ENCODE assay signal across 17 cellular contexts in genomic region chr21:44458971-44459711, GRCh38. TPM values are rescaled to one million over a fixed set of nuclear protein-coding genes. Genes with fewer than 3 reads are reported as not detected.
DNase-seq lines count a peak whose midpoint lies in the region; ATAC-seq, FAIRE-seq and TF ChIP-seq lines count a peak whose summit lies in the region.
"Had no signal": no experiment of that assay in that cellular context is flagged by ENCODE, and none has a peak within 500 bp of the region (broad histone marks: within the 10 kb centered on the region; RNA-seq: fewer than 3 reads in every experiment).

No MANE protein-coding gene starts in this region.

- H2AFZ ChIP-seq in osteoblast (ENCODE audit: low read length) (no peak overlapping the region), PC-3 (ENCODE audit: low read length) (no peak overlapping the region)

- H4K20me1 ChIP-seq in BLaER1 (no peaks in the 10 kb centered on the region), osteoblast (ENCODE audit: insufficient read depth, low read length) (no peaks in the 10 kb centered on the region), PC-3 (ENCODE audit: low read length) (no peaks in the 10 kb centered on the region)

- H3K4me3 ChIP-seq in BLaER1 (no peak overlapping the region), kidney (ENCODE audit: low read length in 2 of 2) (no peak overlapping the region), osteoblast (ENCODE audit: insufficient read depth, low read length) (no peak overlapping the region), PC-3 (ENCODE audit: low read length) (no peak overlapping the region)

- POLR2A ChIA-PET in PC-3 (lab: Charles Lee; ENCODE audit: unreplicated experiment) = no interaction called here

- H3K36me3 ChIP-seq in BLaER1 (0 out of 2 replicates have a peak, but pooled peaks cover 8% of the 10 kb centered on the region), kidney (ENCODE audit: control insufficient read depth in 1 of 2, insufficient read depth in 2 of 2, low read length in 2 of 2) (no peaks in the 10 kb centered on the region), osteoblast (ENCODE audit: insufficient read depth, low read length) (no peaks in the 10 kb centered on the region), PC-3 (ENCODE audit: low read depth, low read length) (no peaks in the 10 kb centered on the region)

- H3K27ac ChIP-seq in BLaER1 (peak overlapping the region; percentile 42), kidney (ENCODE audit: low read depth in 2 of 2, low read length in 2 of 2) (no peak overlapping the region), osteoblast (ENCODE audit: low read depth, low read length) (no peak overlapping the region), PC-3 (ENCODE audit: low read length) (no peak overlapping the region)
- H3K27ac ChIP-seq: C4-2B, KMS-11 had no signal

- H3K4me1 ChIP-seq in BLaER1 (peaks cover 39% of the 10 kb centered on the region), kidney (ENCODE audit: control insufficient read depth in 1 of 2, insufficient read depth in 1 of 2, low read depth in 1 of 2, low read length in 2 of 2) (no peaks in the 10 kb centered on the region), osteoblast (ENCODE audit: insufficient read depth, low read length) (no peaks in the 10 kb centered on the region), PC-3 (ENCODE audit: insufficient read depth, low read length) (no peaks in the 10 kb centered on the region)

- ATAC-seq in HG03342 (IDR thresholded peaks at IDR 0.05; ENCODE audit: unreplicated experiment) (no peak), PC-3 (no peak)

- H3F3A ChIP-seq in PC-3 (ENCODE audit: low read length, unreplicated experiment) = no peaks in the 10 kb centered on the region

- FAIRE-seq in HTR-8/SVneo (lab: Jason Lieb, UNC) (peak; percentile 70), kidney (lab: Jason Lieb, UNC) (no peak)
- FAIRE-seq: D721Med, GM12891 had no signal

- CTCF ChIA-PET in PC-3 (lab: Charles Lee) = no interaction called here

- H3K27me3 ChIP-seq in BLaER1 (no peaks in the 10 kb centered on the region), osteoblast (ENCODE audit: insufficient read depth, low read length) (no peaks in the 10 kb centered on the region), PC-3 (ENCODE audit: low read length) (no peaks in the 10 kb centered on the region)

- intact Hi-C loops in kidney (cut with DNase I) (no loop called here), PC-3 (cut with micrococcal nuclease) (loop anchor here (10.0 kb wide), 1 partner anchor 124 kb away; the partner anchor contains the start of gene CFAP410)

- H3K9me3 ChIP-seq in BLaER1 = peaks cover 6% of the 10 kb centered on the region
- H3K9me3 ChIP-seq in kidney (ENCODE audit: control insufficient read depth in 1 of 2, low read length in 2 of 2) = peaks cover 0 to 7% of the 10 kb centered on the region in 2 donors
- H3K9me3 ChIP-seq in osteoblast (ENCODE audit: low read depth, low read length) = no peaks in the 10 kb centered on the region
- H3K9me3 ChIP-seq in PC-3 (ENCODE audit: low read length) = no peaks in the 10 kb centered on the region

- DNase-seq in HTR-8/SVneo (ENCODE audit: insufficient read length, low spot score) = no peak
- DNase-seq in kidney = peak; percentile 73
- peak; percentile 79 for DNase-seq in osteoblast (ENCODE audit: insufficient read length, low spot score, missing footprints)
- no peak for DNase-seq in SW 1271 (lab: John Stamatoyannopoulos, UW)
- no peak for DNase-seq in PC-3
- DNase-seq: NCI-H1417, NCI-H187, NCI-H2107, NCI-H510A, NCI-H774 had no signal

- no peaks in the 10 kb centered on the region for H3K9me2 ChIP-seq in PC-3 (replicated peaks; ENCODE audit: low read length)

- H3K4me2 ChIP-seq in BLaER1 (peak overlapping the region; percentile 49), osteoblast (ENCODE audit: insufficient read depth, low read length) (no peak overlapping the region), PC-3 (ENCODE audit: low read length) (no peak overlapping the region)
- H3K4me2 ChIP-seq: KMS-11 had no signal

- BruUV-seq in PC-3 (replicated peaks; lab: Mats Ljungman, UMichigan) = no TSS peak

- H3K79me2 ChIP-seq in osteoblast (ENCODE audit: insufficient read depth, low read length) (no peaks in the 10 kb centered on the region), PC-3 (ENCODE audit: low read length) (no peaks in the 10 kb centered on the region)

- no peak overlapping the region for H3K9ac ChIP-seq in BLaER1
- no peak overlapping the region for H3K9ac ChIP-seq in kidney (ENCODE audit: low read length in 2 of 2)
- no peak overlapping the region for H3K9ac ChIP-seq in PC-3 (ENCODE audit: low read length)
- H3K9ac ChIP-seq: KMS-11 had no signal

- TF ChIP-seq CTCF in kidney (IDR thresholded peaks at IDR 0.05; ENCODE audit: borderline replicate concordance, extremely low read depth, insufficient read depth) (no peak), osteoblast (IDR thresholded peaks at IDR 0.05; ENCODE audit: extremely low read depth, low read depth, low read length) (no peak), PC-3 (conservative IDR thresholded peaks at IDR 0.05; ENCODE audit: low read depth, low read length) (no peak)

RNA-seq across cellular contexts. Expression of gene LRRC3, which starts 3.8 kb away (rescaled TPM):
- total RNA-seq in kidney (1.4 TPM), osteoblast (0.72 and 0.88 TPM in 2 replicates), PC-3 (2014; rRNA removed) (3.1 and 4.1 TPM in 2 replicates)
- 0.60 TPM for polyA plus RNA-seq in kidney (ENCODE audit: insufficient read depth, low read depth, low replicate concordance)
- total RNA-seq: OCI-LY7 had no signal

Comparison
In these comparisons a context has a peak if more than half of its experiments do, and no peak if none do; other contexts are left out.
1. DNase-seq: peak in kidney (single experiment) and osteoblast (single experiment); none in HTR-8/SVneo (single experiment), SW 1271 (0 of 2) and PC-3 (single experiment).